In the genomic region with DNA sequence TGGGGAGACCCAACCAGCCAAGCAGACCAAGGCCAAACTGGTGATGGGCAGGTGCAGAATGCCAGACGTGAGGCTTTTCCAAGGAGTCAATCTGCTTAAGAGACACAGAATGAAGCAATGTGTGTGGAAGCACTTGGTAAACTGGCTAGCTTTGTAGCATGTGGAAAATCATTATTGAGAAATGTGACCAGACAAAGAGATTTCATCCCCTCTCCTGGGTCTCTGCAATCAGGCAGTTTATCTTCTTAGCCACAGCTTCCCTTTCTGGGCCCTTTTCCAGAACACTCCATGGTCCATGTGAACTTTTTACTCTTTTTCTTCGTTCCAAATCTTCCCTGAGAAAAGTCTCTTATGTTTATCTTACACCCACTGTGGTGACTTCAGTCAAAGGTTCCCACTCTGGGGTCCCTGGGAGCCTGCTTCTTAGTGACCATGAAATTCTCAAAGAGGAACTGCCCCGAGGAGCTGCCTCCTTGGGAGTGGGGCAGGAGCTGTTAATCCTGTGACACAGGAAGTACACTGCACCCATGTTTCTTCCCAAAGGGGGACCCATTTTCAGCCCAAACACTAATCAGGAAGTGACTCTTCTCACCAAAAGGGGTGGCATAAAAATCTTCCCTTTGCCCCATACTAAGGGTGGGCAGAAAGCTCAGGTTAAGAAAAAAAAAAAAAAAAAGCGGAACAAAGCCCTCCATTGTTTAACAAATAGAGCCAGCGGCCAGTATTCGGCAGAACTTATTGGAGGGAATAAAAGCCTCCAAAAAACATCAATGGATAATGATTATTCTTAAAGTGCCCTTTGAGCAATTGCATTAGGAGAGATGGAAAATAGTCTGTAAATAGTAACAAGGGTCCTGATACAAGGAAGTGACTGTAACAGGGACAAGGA, we compare ENCODE assay signal across 27 cellular contexts.
DNase-seq lines count a peak whose midpoint lies in the region; ATAC-seq and TF ChIP-seq lines count a peak whose summit lies in the region.
"Had no signal": no experiment of that assay in that cellular context is flagged by ENCODE, and none has a peak within 500 bp of the region (broad histone marks: within the 10 kb centered on the region; RNA-seq: fewer than 3 reads in every experiment).

No MANE protein-coding gene starts in this region.

- peak; percentile 32 for ATAC-seq in WTC11
- ATAC-seq in lower lobe of right lung, result peak; percentile 59 to 61
- ATAC-seq in HG03520 (IDR thresholded peaks at IDR 0.05; ENCODE audit: unreplicated experiment), result no peak
- ATAC-seq: activated naive CD8-positive, alpha-beta T cell treated with anti-CD3 and anti-CD28 coated beads, Interleukin-2, amount 50 U/mL, for 24 hours; left ventricle myocardium superior; mucosa of descending colon; natural killer cell; T-cell had no signal

- no peaks in the 10 kb centered on the region for H3K4me1 ChIP-seq in A673 (ENCODE audit: insufficient read depth, low read length, poor library complexity, severe bottlenecking)
- peaks cover 22% of the 10 kb centered on the region for H3K4me1 ChIP-seq in HUES48 (ENCODE audit: control insufficient read depth, insufficient read depth, low read length)
- no peaks in the 10 kb centered on the region for H3K4me1 ChIP-seq in lower lobe of right lung
- H3K4me1 ChIP-seq: tibial nerve had no signal

- H3K36me3 ChIP-seq in A673 (ENCODE audit: insufficient read depth, low read length, poor library complexity, severe bottlenecking) (no peaks in the 10 kb centered on the region), HUES48 (ENCODE audit: control insufficient read depth, insufficient read depth, low read length) (no peaks in the 10 kb centered on the region), lower lobe of right lung (no peaks in the 10 kb centered on the region)
- H3K36me3 ChIP-seq: tibial nerve had no signal

- intact Hi-C loops in A673 (cut with micrococcal nuclease; ENCODE audit: unreplicated experiment) (no loop called here), lower lobe of right lung (cut with DNase I) (no loop called here)

- CTCF ChIA-PET in A673 (lab: Charles Lee), result interaction anchor here (1.0 kb wide), 1 partner anchor 8 kb away, joined by 4 read pairs; no protein-coding TSS in a partner anchor
- CTCF ChIA-PET in WTC11 (lab: Charles Lee), result interaction anchor here (0.6 to 4.1 kb wide), 11 partner anchors 9 to 1881 kb away, joined by 3 to 26 read pairs (median 3); a partner anchor contains a TSS
- CTCF ChIA-PET in activated naive CD4-positive, alpha-beta T cell treated with anti-CD3 and anti-CD28 coated beads, Interleukin-2, amount 10 ng/mL, durations not matched to agents 7 days and 5 days (lab: Charles Lee), result no interaction called here

- peak overlapping the region; percentile 33 for H3K4me3 Mint-ChIP-seq in WTC11
- no peak overlapping the region for H3K4me3 Mint-ChIP-seq in activated naive CD4-positive, alpha-beta T cell treated with anti-CD3 and anti-CD28 coated beads, Interleukin-2, amount 10 ng/mL, durations not matched to agents 7 days and 5 days
- H3K4me3 Mint-ChIP-seq: activated B cell treated with CpG ODN at 0.5 μM for 24 hours; activated naive CD8-positive, alpha-beta T cell treated with anti-CD3 and anti-CD28 coated beads, Interleukin-2, amount 50 U/mL, for 24 hours; CD4-positive, alpha-beta memory T cell; natural killer cell; T-cell had no signal

- DNase-seq in A673 (ENCODE audit: low spot score) (peak; percentile 0), WTC11 (ENCODE audit: low spot score) (no peak), lower lobe of right lung (no peak), cerebellar cortex (ENCODE audit: low spot score) (no peak), DMS153 treated with DMSO at 0.1 percent for 48 hours (lab: John Stamatoyannopoulos, UW; ENCODE audit: unreplicated experiment) (no peak)
- no peak for DNase-seq in activated naive CD4-positive, alpha-beta T cell treated with anti-CD3 and anti-CD28 coated beads, Interleukin-2, amount 10 ng/mL, durations not matched to agents 7 days and 5 days
- DNase-seq: activated B cell treated with CpG ODN at 0.5 μM for 24 hours; activated CD4-positive, alpha-beta T cell treated with anti-CD3 and anti-CD28 coated beads, Interleukin-2, amount 50 U/mL, for 1 hour; activated gamma-delta T cell treated with Interleukin-2 at 50 U/mL for 16 hours; activated naive CD8-positive, alpha-beta T cell treated with anti-CD3 and anti-CD28 coated beads, Interleukin-2, amount 50 U/mL, for 24 hours; activated T-cell treated with anti-CD3 and anti-CD28 coated beads, Interleukin-2, amount 50 U/mL, for 48 hours; CD4-positive, alpha-beta memory T cell; effector memory CD4-positive, alpha-beta T cell; kidney; left ventricle myocardium superior; mucosa of descending colon; natural killer cell; NCI-H1092 treated with DMSO at 0.1 percent for 48 hours; NCI-H1694 treated with DMSO at 0.1 percent for 48 hours; NCI-H510A; stimulated activated CD4-positive, alpha-beta T cell treated with anti-CD3 and anti-CD28 coated beads, Interleukin-4, amount 100 ng/mL, for 24 hours; T-cell had no signal

- no peak overlapping the region for H3K9ac ChIP-seq in HUES48 (ENCODE audit: low read depth, low read length)

- peaks cover 26% of the 10 kb centered on the region for H3K9me3 Mint-ChIP-seq in WTC11
- H3K9me3 Mint-ChIP-seq in activated naive CD4-positive, alpha-beta T cell treated with anti-CD3 and anti-CD28 coated beads, Interleukin-2, amount 10 ng/mL, durations not matched to agents 7 days and 5 days, result peaks cover 32% of the 10 kb centered on the region

- peak overlapping the region; percentile 66 for H3K27ac Mint-ChIP-seq in WTC11
- H3K27ac Mint-ChIP-seq in activated naive CD4-positive, alpha-beta T cell treated with anti-CD3 and anti-CD28 coated beads, Interleukin-2, amount 10 ng/mL, durations not matched to agents 7 days and 5 days, result no peak overlapping the region
- H3K27ac Mint-ChIP-seq: activated B cell treated with CpG ODN at 0.5 μM for 24 hours; activated naive CD8-positive, alpha-beta T cell treated with anti-CD3 and anti-CD28 coated beads, Interleukin-2, amount 50 U/mL, for 24 hours; CD4-positive, alpha-beta memory T cell; natural killer cell; T-cell had no signal

- H3K36me3 Mint-ChIP-seq in WTC11, result peaks cover 18% of the 10 kb centered on the region
- H3K36me3 Mint-ChIP-seq in activated naive CD4-positive, alpha-beta T cell treated with anti-CD3 and anti-CD28 coated beads, Interleukin-2, amount 10 ng/mL, durations not matched to agents 7 days and 5 days, result peaks cover 13% of the 10 kb centered on the region
- H3K36me3 Mint-ChIP-seq: CD4-positive, alpha-beta memory T cell; natural killer cell; T-cell had no signal

- peaks cover 6% of the 10 kb centered on the region for H3K27me3 ChIP-seq in A673 (replicated peaks; ENCODE audit: insufficient read depth, low read depth, low read length, poor library complexity)
- H3K27me3 ChIP-seq in HUES48 (ENCODE audit: control insufficient read depth, insufficient read depth, low read length), result no peaks in the 10 kb centered on the region
- no peaks in the 10 kb centered on the region for H3K27me3 ChIP-seq in lower lobe of right lung (ENCODE audit: low read depth)
- H3K27me3 ChIP-seq: tibial nerve had no signal

- H3K4me3 ChIP-seq in A673 (ENCODE audit: low read depth, low read length, poor library complexity, severe bottlenecking) (no peak overlapping the region), HUES48 (ENCODE audit: low read depth, low read length) (no peak overlapping the region), lower lobe of right lung (no peak overlapping the region)
- H3K4me3 ChIP-seq: coronary artery, mucosa of descending colon, tibial nerve had no signal

- POLR2A ChIA-PET in A673 (lab: Charles Lee; ENCODE audit: low non-redundant PET), result no interaction called here
- POLR2A ChIA-PET in WTC11 (lab: Charles Lee), result interaction anchor here (0.7 kb wide), 1 partner anchor 68 kb away, joined by 3 read pairs; no protein-coding TSS in a partner anchor

- H3K27ac ChIP-seq in A673 (ENCODE audit: low read depth, low read length, poor library complexity, severe bottlenecking) (no peak overlapping the region), HUES48 (ENCODE audit: low read depth, low read length) (peak overlapping the region; percentile 40), lower lobe of right lung (no peak overlapping the region)
- H3K27ac ChIP-seq: coronary artery, epithelial cell of prostate, tibial nerve had no signal

- H3K4me1 Mint-ChIP-seq in WTC11, result peaks cover 27% of the 10 kb centered on the region
- H3K4me1 Mint-ChIP-seq in activated naive CD4-positive, alpha-beta T cell treated with anti-CD3 and anti-CD28 coated beads, Interleukin-2, amount 10 ng/mL, durations not matched to agents 7 days and 5 days, result peaks cover 24% of the 10 kb centered on the region
- H3K4me1 Mint-ChIP-seq: activated naive CD8-positive, alpha-beta T cell treated with anti-CD3 and anti-CD28 coated beads, Interleukin-2, amount 50 U/mL, for 24 hours had no signal

- BruUV-seq in A673 (replicated peaks; lab: Mats Ljungman, UMichigan), result no TSS peak

- peaks cover 8% of the 10 kb centered on the region for H3K27me3 Mint-ChIP-seq in WTC11 (ENCODE audit: low read depth)
- H3K27me3 Mint-ChIP-seq in activated naive CD4-positive, alpha-beta T cell treated with anti-CD3 and anti-CD28 coated beads, Interleukin-2, amount 10 ng/mL, durations not matched to agents 7 days and 5 days, result no peaks in the 10 kb centered on the region
- H3K27me3 Mint-ChIP-seq: activated B cell treated with CpG ODN at 0.5 μM for 24 hours; activated naive CD8-positive, alpha-beta T cell treated with anti-CD3 and anti-CD28 coated beads, Interleukin-2, amount 50 U/mL, for 24 hours had no signal

- TF ChIP-seq CTCF in A673 (conservative IDR thresholded peaks at IDR 0.05; ENCODE audit: low read depth, low read length) (no peak), WTC11 (IDR thresholded peaks at IDR 0.05) (no peak), lower lobe of right lung (IDR thresholded peaks at IDR 0.05) (no peak)

- H3K9me3 ChIP-seq in A673 (ENCODE audit: low read depth, low read length, poor library complexity, severe bottlenecking) (no peaks in the 10 kb centered on the region), HUES48 (ENCODE audit: control insufficient read depth, insufficient read depth, low read length) (0 out of 2 replicates have a peak, but pooled peaks cover 8% of the 10 kb centered on the region), lower lobe of right lung (no peaks in the 10 kb centered on the region)
- H3K9me3 ChIP-seq: tibial nerve had no signal

TF ChIP-seq in WTC11, 78 proteins besides CTCF, POLR2A, EP300 and RAD21 (continues in another document):
- TF ChIP-seq, protein P1, sequence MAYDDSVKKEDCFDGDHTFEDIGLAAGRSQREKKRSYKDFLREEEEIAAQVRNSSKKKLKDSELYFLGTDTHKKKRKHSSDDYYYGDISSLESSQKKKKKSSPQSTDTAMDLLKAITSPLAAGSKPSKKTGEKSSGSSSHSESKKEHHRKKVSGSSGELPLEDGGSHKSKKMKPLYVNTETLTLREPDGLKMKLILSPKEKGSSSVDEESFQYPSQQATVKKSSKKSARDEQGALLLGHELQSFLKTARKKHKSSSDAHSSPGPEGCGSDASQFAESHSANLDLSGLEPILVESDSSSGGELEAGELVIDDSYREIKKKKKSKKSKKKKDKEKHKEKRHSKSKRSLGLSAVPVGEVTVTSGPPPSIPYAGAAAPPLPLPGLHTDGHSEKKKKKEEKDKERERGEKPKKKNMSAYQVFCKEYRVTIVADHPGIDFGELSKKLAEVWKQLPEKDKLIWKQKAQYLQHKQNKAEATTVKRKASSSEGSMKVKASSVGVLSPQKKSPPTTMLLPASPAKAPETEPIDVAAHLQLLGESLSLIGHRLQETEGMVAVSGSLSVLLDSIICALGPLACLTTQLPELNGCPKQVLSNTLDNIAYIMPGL (CRISPR knock-in tag; IDR thresholded peaks at IDR 0.05), result no peak
